In the genomic region with DNA sequence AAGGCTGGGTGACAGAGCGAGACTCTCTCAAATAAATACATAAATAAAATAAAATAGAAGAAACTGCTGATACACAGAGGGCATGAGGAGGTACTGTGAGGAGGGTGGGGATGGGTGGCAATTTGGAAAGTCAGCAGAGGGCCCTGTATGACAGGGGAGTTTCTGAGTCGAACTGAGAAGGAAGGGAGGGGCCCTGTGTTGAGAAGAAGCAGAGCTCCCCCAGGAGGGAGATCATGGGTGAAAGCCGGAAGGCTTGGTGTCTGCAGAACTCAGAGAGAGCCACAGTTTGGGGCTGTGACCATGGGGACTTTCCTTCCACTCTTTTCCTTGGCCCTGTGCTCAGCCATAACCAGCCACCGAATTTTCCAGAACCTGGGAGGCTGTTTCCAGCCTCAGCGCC, we compare ENCODE assay signal across 13 cellular contexts. TPM values are rescaled to one million over a fixed set of nuclear protein-coding genes. Genes with fewer than 3 reads are reported as not detected.
A peak's percentile ranks its signal among the peaks of the same experiment; 100 is the strongest.
DNase-seq lines count a peak whose midpoint lies in the region; ATAC-seq, FAIRE-seq and TF ChIP-seq lines count a peak whose summit lies in the region.
"Had no signal": no experiment of that assay in that cellular context is flagged by ENCODE, and none has a peak within 500 bp of the region (broad histone marks: within the 10 kb centered on the region; RNA-seq: fewer than 3 reads in every experiment).

No MANE protein-coding gene starts in this region.

- CTCF ChIA-PET in CD4-positive, alpha-beta T cell (lab: Charles Lee): interaction anchor here (1.3 kb wide), 1 partner anchor 161 kb away, joined by 3 read pairs; no protein-coding TSS in a partner anchor

- DNase-seq in CD4-positive, alpha-beta T cell: peak in 4 of 10 experiments; percentile 7 to 27 (median 18)
- DNase-seq in activated naive CD4-positive, alpha-beta T cell treated with anti-CD3 and anti-CD28 coated beads, Interleukin-2, amount 50 U/mL, for 72 hours (ENCODE audit: low spot score in 2 of 2): no peak
- DNase-seq in pancreas (no peak), anterior cingulate cortex (lab: John Stamatoyannopoulos, UW) (no peak), kidney tubule cell (ENCODE audit: low spot score) (no peak)
- DNase-seq: foreskin fibroblast, NCI-H1105 had no signal

- no peak overlapping the region for H3K4me3 ChIP-seq in pancreas
- H3K4me3 ChIP-seq: lung had no signal

- H3K4me3 Mint-ChIP-seq in CD4-positive, alpha-beta T cell: no peak overlapping the region
- H3K4me3 Mint-ChIP-seq: T-helper 1 cell treated with Interleukin-12 subunit alpha and Interleukin-12 subunit beta and Interleukin-4 antibody, amounts not matched to agents 30 μg/mL and 1 μg/mL, for 36 hours had no signal

- no peak overlapping the region for H3K27ac ChIP-seq in CD4-positive, alpha-beta T cell (ENCODE audit: low read depth, low read length)
- peak overlapping the region in 3 of 4 donors; percentile 42 to 73 (median 73) for H3K27ac ChIP-seq in pancreas

- WGBS in pancreas, 2 donors: 86 to 91% methylated on average over 5 of the region's 5 CpGs

- no peaks in the 10 kb centered on the region for H3K9me3 Mint-ChIP-seq in CD4-positive, alpha-beta T cell
- no peaks in the 10 kb centered on the region for H3K9me3 Mint-ChIP-seq in activated naive CD4-positive, alpha-beta T cell treated with anti-CD3 and anti-CD28 coated beads, Interleukin-2, amount 50 U/mL, for 72 hours
- H3K9me3 Mint-ChIP-seq: T-helper 1 cell treated with Interleukin-12 subunit alpha and Interleukin-12 subunit beta and Interleukin-4 antibody, amounts not matched to agents 30 μg/mL and 1 μg/mL, for 36 hours had no signal

- POLR2A ChIA-PET in CD4-positive, alpha-beta T cell (lab: Charles Lee): no interaction called here

- intact Hi-C loops in CD4-positive, alpha-beta T cell (cut with DNase I, micrococcal nuclease): no loop called here
- intact Hi-C loops in pancreas (cut with DNase I): no loop called here

- peaks cover 34% of the 10 kb centered on the region for H3K4me1 Mint-ChIP-seq in CD4-positive, alpha-beta T cell (ENCODE audit: low read depth)

- FAIRE-seq in pancreas (lab: Jason Lieb, UNC): no peak

- H3K27me3 ChIP-seq in CD4-positive, alpha-beta T cell (ENCODE audit: control insufficient read depth, insufficient read depth, low read length): no peaks in the 10 kb centered on the region
- H3K27me3 ChIP-seq in pancreas: no peaks in the 10 kb centered on the region

- H3K27me3 Mint-ChIP-seq in CD4-positive, alpha-beta T cell: no peaks in the 10 kb centered on the region

- no peaks in the 10 kb centered on the region for H3K36me3 ChIP-seq in pancreas

- no peak overlapping the region for H3K27ac Mint-ChIP-seq in CD4-positive, alpha-beta T cell
- peak overlapping the region; percentile 59 to 75 for H3K27ac Mint-ChIP-seq in activated naive CD4-positive, alpha-beta T cell treated with anti-CD3 and anti-CD28 coated beads, Interleukin-2, amount 50 U/mL, for 72 hours
- H3K27ac Mint-ChIP-seq: T-helper 1 cell treated with Interleukin-12 subunit alpha and Interleukin-12 subunit beta and Interleukin-4 antibody, amounts not matched to agents 30 μg/mL and 1 μg/mL, for 36 hours had no signal

- H3K36me3 Mint-ChIP-seq in CD4-positive, alpha-beta T cell (ENCODE audit: low read depth): no peaks in the 10 kb centered on the region
- H3K36me3 Mint-ChIP-seq in activated naive CD4-positive, alpha-beta T cell treated with anti-CD3 and anti-CD28 coated beads, Interleukin-2, amount 50 U/mL, for 72 hours: peaks cover 0 to 10% of the 10 kb centered on the region in 2 donors

- H3K4me1 ChIP-seq in pancreas: no peaks in the 10 kb centered on the region

- no peak for TF ChIP-seq CTCF in CD4-positive, alpha-beta T cell (IDR thresholded peaks at IDR 0.05)
- TF ChIP-seq CTCF in pancreas (IDR thresholded peaks at IDR 0.05): no peak

- no peaks in the 10 kb centered on the region for H3K9me3 ChIP-seq in CD4-positive, alpha-beta T cell (ENCODE audit: control insufficient read depth, low read length)
- no peaks in the 10 kb centered on the region for H3K9me3 ChIP-seq in pancreas

- ATAC-seq in CD4-positive, alpha-beta T cell (ENCODE audit: poor library complexity): peak; percentile 50
- peak; percentile 43 for ATAC-seq in GM21526 (IDR thresholded peaks at IDR 0.05; ENCODE audit: low FRiP score, unreplicated experiment)
- ATAC-seq in activated naive CD4-positive, alpha-beta T cell treated with anti-CD3 and anti-CD28 coated beads, Interleukin-2, amount 50 U/mL, for 72 hours: peak; percentile 9 to 15
- no peak for ATAC-seq in pancreas
- ATAC-seq in HG02885 (IDR thresholded peaks at IDR 0.05; ENCODE audit: poor library complexity, unreplicated experiment): no peak
- ATAC-seq in HG03025 (IDR thresholded peaks at IDR 0.05; ENCODE audit: low FRiP score, unreplicated experiment): no peak
- ATAC-seq: right cardiac atrium had no signal

RNA-seq across cellular contexts. Expression of gene AFAP1, which starts 24.8 kb away (rescaled TPM):
- 10 to 100 TPM in 1 of 2 experiments, 1 to 10 TPM in 1; 9.8 to 10.9 TPM for total RNA-seq in CD4-positive, alpha-beta T cell
- total RNA-seq in activated naive CD4-positive, alpha-beta T cell treated with anti-CD3 and anti-CD28 coated beads, Interleukin-2, amount 50 U/mL, for 72 hours: 10 to 100 TPM; 10.2 to 41.9 TPM
- total RNA-seq in pancreas: 10 to 100 TPM in 2 of 6 donors, 1 to 10 TPM in 4; 4.7 to 15.9 (median 6.9) TPM
- 1 to 10 TPM; 3.2 to 4.0 TPM for polyA plus RNA-seq in pancreas

Comparison
In these comparisons a context has a peak if more than half of its experiments do, and no peak if none do; other contexts are left out.
1. ATAC-seq: peak in CD4-positive, alpha-beta T cell (single experiment), GM21526 (single experiment) and activated naive CD4-positive, alpha-beta T cell treated with anti-CD3 and anti-CD28 coated beads, Interleukin-2, amount 50 U/mL, for 72 hours (2 of 2); none in pancreas (0 of 4), HG02885 (single experiment) and HG03025 (single experiment).